Comparison of ENCODE assay signal across 13 cellular contexts in the genomic region with DNA sequence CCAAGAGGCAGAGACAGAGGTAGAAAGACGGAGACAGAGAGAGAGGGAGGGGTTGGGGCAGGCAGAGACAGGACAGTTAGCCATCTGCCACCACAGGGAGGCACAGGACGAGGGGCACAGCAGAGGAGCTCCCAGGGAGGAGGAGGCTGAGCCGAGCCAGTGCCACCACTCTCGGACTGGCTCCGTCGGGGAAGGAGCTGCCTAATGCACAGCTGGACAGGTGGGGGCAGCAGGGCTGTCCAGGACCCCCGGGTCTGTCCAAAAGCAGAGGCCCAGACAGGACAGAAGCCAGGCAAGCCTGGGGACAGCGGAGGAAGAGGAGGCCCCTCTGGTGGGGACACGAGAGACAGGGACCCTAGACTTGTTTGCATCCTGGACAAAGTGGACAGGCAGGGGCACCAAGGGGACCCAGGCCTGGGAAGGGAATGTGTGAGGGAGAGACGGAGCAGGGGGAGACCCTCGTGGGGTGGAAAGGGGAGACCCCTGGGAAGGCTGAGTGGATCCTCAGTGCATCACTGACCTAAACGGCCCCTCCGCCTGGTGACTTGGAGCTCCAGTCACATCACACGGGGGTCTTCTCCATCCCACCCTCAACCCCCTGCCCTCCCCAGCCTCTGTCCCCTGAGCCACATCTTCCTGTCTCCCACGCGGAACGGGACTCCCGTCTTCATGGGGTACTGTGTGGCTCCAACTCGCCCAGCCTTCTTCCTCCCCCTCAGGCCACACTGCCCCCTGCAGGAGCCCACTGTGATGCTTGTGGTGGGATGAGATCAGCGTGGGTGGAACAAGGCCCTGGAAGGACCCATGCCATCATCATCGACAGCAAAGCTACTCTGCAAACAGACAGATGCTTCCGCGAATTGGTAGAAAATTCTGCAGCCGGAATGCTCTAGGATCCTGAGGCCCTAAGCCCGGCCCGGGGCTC. TPM values are rescaled to one million over a fixed set of nuclear protein-coding genes. Genes with fewer than 3 reads are reported as not detected.
DNase-seq lines count a peak whose midpoint lies in the region; ATAC-seq lines count a peak whose summit lies in the region.
"Had no signal": no experiment of that assay in that cellular context is flagged by ENCODE, and none has a peak within 500 bp of the region (broad histone marks: within the 10 kb centered on the region; RNA-seq: fewer than 3 reads in every experiment).

No MANE protein-coding gene starts in this region.

- H3K4me1 ChIP-seq in right cardiac atrium (ENCODE audit: control insufficient read depth, insufficient read depth, low read length): no peaks in the 10 kb centered on the region
- H3K4me1 ChIP-seq: BLaER1 had no signal

- no peaks in the 10 kb centered on the region for H3K9me3 Mint-ChIP-seq in activated CD4-positive, alpha-beta memory T cell treated with anti-CD3 and anti-CD28 coated beads for 36 hours

- no peaks in the 10 kb centered on the region for H3K9me3 ChIP-seq in right cardiac atrium (ENCODE audit: control insufficient read depth, low read length)
- H3K9me3 ChIP-seq: BLaER1 had no signal

- H3K27ac ChIP-seq in right cardiac atrium (ENCODE audit: low read length): peak overlapping the region; percentile 53
- H3K27ac ChIP-seq: BLaER1 had no signal

- DNase-seq in NCI-H1694 treated with DMSO at 0.1 percent for 48 hours (lab: John Stamatoyannopoulos, UW): peak; percentile 8
- no peak for DNase-seq in NCI-H1694 (lab: John Stamatoyannopoulos, UW)
- peak; percentile 21 for DNase-seq in RPMI8226
- no peak for DNase-seq in right cardiac atrium
- DNase-seq in stimulated activated naive CD8-positive, alpha-beta T cell treated with anti-CD3 and anti-CD28 coated beads, Interleukin-15, Interleukin-2, amounts not matched to agents 100 U/mL and 50 U/mL, for 24 hours: peak; percentile 34
- no peak for DNase-seq in activated CD4-positive, alpha-beta memory T cell treated with anti-CD3 and anti-CD28 coated beads for 36 hours
- DNase-seq in GF-D8 (lab: John Stamatoyannopoulos, UW): no peak
- DNase-seq: KG1, kidney glomerular epithelial cell, T-helper 2 cell had no signal

- H3K4me1 Mint-ChIP-seq in activated CD4-positive, alpha-beta memory T cell treated with anti-CD3 and anti-CD28 coated beads for 36 hours (ENCODE audit: low read depth): no peaks in the 10 kb centered on the region

- peak overlapping the region; percentile 12 for H3K4me3 ChIP-seq in right cardiac atrium (ENCODE audit: low read length)
- H3K4me3 ChIP-seq: BLaER1 had no signal

- WGBS in right cardiac atrium: 75% methylated on average over 26 of the region's 26 CpGs

- ATAC-seq in right cardiac atrium (peak in 1 of 2 donors; percentile 1), HG03442 (IDR thresholded peaks at IDR 0.05; ENCODE audit: unreplicated experiment) (no peak)
- ATAC-seq in stimulated activated naive CD8-positive, alpha-beta T cell treated with anti-CD3 and anti-CD28 coated beads, Interleukin-15, Interleukin-2, amounts not matched to agents 100 U/mL and 50 U/mL, for 24 hours: no peak

- H3K4me3 Mint-ChIP-seq in activated CD4-positive, alpha-beta memory T cell treated with anti-CD3 and anti-CD28 coated beads for 36 hours: no peak overlapping the region

- intact Hi-C loops in right cardiac atrium (cut with DNase I): no loop called here
- intact Hi-C loops in activated CD4-positive, alpha-beta memory T cell treated with anti-CD3 and anti-CD28 coated beads for 36 hours (cut with micrococcal nuclease): no loop called here

- CTCF ChIA-PET in activated CD4-positive, alpha-beta memory T cell treated with anti-CD3 and anti-CD28 coated beads for 36 hours (lab: Charles Lee): no interaction called here

- no peak overlapping the region for H3K27ac Mint-ChIP-seq in activated CD4-positive, alpha-beta memory T cell treated with anti-CD3 and anti-CD28 coated beads for 36 hours

- H3K36me3 Mint-ChIP-seq in activated CD4-positive, alpha-beta memory T cell treated with anti-CD3 and anti-CD28 coated beads for 36 hours: no peaks in the 10 kb centered on the region
- H3K36me3 Mint-ChIP-seq: brain had no signal

- no peaks in the 10 kb centered on the region for H3K27me3 ChIP-seq in right cardiac atrium (ENCODE audit: control insufficient read depth, insufficient read depth)
- H3K27me3 ChIP-seq: BLaER1 had no signal

- peaks cover 3% of the 10 kb centered on the region for H3K27me3 Mint-ChIP-seq in activated CD4-positive, alpha-beta memory T cell treated with anti-CD3 and anti-CD28 coated beads for 36 hours

- POLR2A ChIA-PET in activated CD4-positive, alpha-beta memory T cell treated with anti-CD3 and anti-CD28 coated beads for 36 hours (lab: Charles Lee): no interaction called here

RNA-seq across cellular contexts. Expression of a gene that starts 0.9 kb away (rescaled TPM):
- total RNA-seq in right cardiac atrium: 10 to 100 TPM; 29.8 to 40.2 (median 34.4) TPM
- 44.9 TPM for polyA plus RNA-seq in right cardiac atrium
- not detected for total RNA-seq in activated CD4-positive, alpha-beta memory T cell treated with anti-CD3 and anti-CD28 coated beads for 36 hours

RNA-seq across cellular contexts. Expression of a gene that starts 17.9 kb away (rescaled TPM):
- under 1 TPM; 0.24 to 0.64 (median 0.37) TPM for total RNA-seq in right cardiac atrium
- not detected for polyA plus RNA-seq in right cardiac atrium
- total RNA-seq in activated CD4-positive, alpha-beta memory T cell treated with anti-CD3 and anti-CD28 coated beads for 36 hours: under 1 TPM; 0.29 to 0.56 TPM

RNA-seq across cellular contexts. Expression of a gene that starts 35.0 kb away (rescaled TPM):
- under 1 TPM in 1 of 4 donors, not detected in 3; 0.15 TPM for total RNA-seq in right cardiac atrium
- 0.14 TPM for polyA plus RNA-seq in right cardiac atrium
- total RNA-seq in activated CD4-positive, alpha-beta memory T cell treated with anti-CD3 and anti-CD28 coated beads for 36 hours: not detected

Comparison
In these comparisons a context has a peak if more than half of its experiments do, and no peak if none do; other contexts are left out.
1. DNase-seq: peak in NCI-H1694 treated with DMSO at 0.1 percent for 48 hours (single experiment), RPMI8226 (single experiment) and stimulated activated naive CD8-positive, alpha-beta T cell treated with anti-CD3 and anti-CD28 coated beads, Interleukin-15, Interleukin-2, amounts not matched to agents 100 U/mL and 50 U/mL, for 24 hours (single experiment); none in NCI-H1694 (single experiment), right cardiac atrium (0 of 3), activated CD4-positive, alpha-beta memory T cell treated with anti-CD3 and anti-CD28 coated beads for 36 hours (single experiment) and GF-D8 (single experiment).
2. RNA of a gene that starts 0.9 kb away (total RNA-seq): 29.8 to 40.2 TPM in right cardiac atrium; not detected in activated CD4-positive, alpha-beta memory T cell treated with anti-CD3 and anti-CD28 coated beads for 36 hours; every median in the first group is over 10 times any median in the second.